In genomic region chr6:142400495-142400894, GRCh38 we compare ENCODE assay signal across 16 cellular contexts.
DNase-seq lines count a peak whose midpoint lies in the region; ATAC-seq, FAIRE-seq and TF ChIP-seq lines count a peak whose summit lies in the region.
"Had no signal": no experiment of that assay in that cellular context is flagged by ENCODE, and none has a peak within 500 bp of the region (broad histone marks: within the 10 kb centered on the region; RNA-seq: fewer than 3 reads in every experiment).

No MANE protein-coding gene starts in this region.

- in situ Hi-C loops in G401 (cut with HindIII; ENCODE audit: low sequenced_read_pairs) = no loop called here

- no peaks in the 10 kb centered on the region for H3K27me3 ChIP-seq in astrocyte (ENCODE audit: insufficient read depth, low read length)
- H3K27me3 ChIP-seq: SJSA1, vagina had no signal

- peaks cover 12% of the 10 kb centered on the region for H3K36me3 Mint-ChIP-seq in astrocyte (ENCODE audit: low read depth, unreplicated experiment)
- H3K36me3 Mint-ChIP-seq: stimulated activated naive B cell treated with anti-CD40 and anti-IgM and Interleukin-4, amounts not matched to agents 10 μg/mL and 1 μg/mL and 100 μg/mL, for 72 hours had no signal

- H3K27ac ChIP-seq in astrocyte (ENCODE audit: low read depth, low read length) = peak overlapping the region; percentile 27
- H3K27ac ChIP-seq in caudate nucleus (ENCODE audit: low read depth, low read length) = no peak overlapping the region
- H3K27ac ChIP-seq: heart right ventricle, SJSA1, vagina had no signal

- H2AFZ ChIP-seq in astrocyte (ENCODE audit: low read depth, low read length) = peak overlapping the region; percentile 35

- H3K4me3 ChIP-seq in astrocyte (ENCODE audit: insufficient read depth, low read depth, low read length) = no peak overlapping the region
- H3K4me3 ChIP-seq: heart right ventricle, SJSA1, vagina had no signal

- no peak overlapping the region for H3K4me3 Mint-ChIP-seq in astrocyte (ENCODE audit: unreplicated experiment)
- H3K4me3 Mint-ChIP-seq: stimulated activated naive B cell treated with anti-CD40 and anti-IgM and Interleukin-4, amounts not matched to agents 10 μg/mL and 1 μg/mL and 100 μg/mL, for 72 hours had no signal

- H3K4me1 ChIP-seq in astrocyte (ENCODE audit: insufficient read depth, low read length) = peaks cover 11% of the 10 kb centered on the region
- H3K4me1 ChIP-seq: vagina had no signal

- FAIRE-seq in astrocyte (lab: Jason Lieb, UNC) = no peak

- H3K36me3 ChIP-seq in astrocyte (ENCODE audit: insufficient read depth, low read length) = no peaks in the 10 kb centered on the region
- H3K36me3 ChIP-seq: heart right ventricle, SJSA1, vagina had no signal

- no peaks in the 10 kb centered on the region for H3K9me3 Mint-ChIP-seq in astrocyte (ENCODE audit: unreplicated experiment)
- H3K9me3 Mint-ChIP-seq: stimulated activated naive B cell treated with anti-CD40 and anti-IgM and Interleukin-4, amounts not matched to agents 10 μg/mL and 1 μg/mL and 100 μg/mL, for 72 hours had no signal

- DNase-seq in A172 (ENCODE audit: low spot score) = peak; percentile 51
- peak; percentile 54 for DNase-seq in HT1080 (ENCODE audit: low read depth)
- peak; percentile 72 for DNase-seq in astrocyte (ENCODE audit: low read depth)
- peak; percentile 57 for DNase-seq in kidney glomerular epithelial cell (lab: John Stamatoyannopoulos, UW)
- no peak for DNase-seq in NOMO-1 treated with dmso at 0.1 percent for 144 hours (lab: John Stamatoyannopoulos, UW; ENCODE audit: unreplicated experiment)
- DNase-seq in caudate nucleus (lab: John Stamatoyannopoulos, UW) = no peak
- no peak for DNase-seq in G401 (ENCODE audit: low spot score)
- DNase-seq: activated T-cell treated with anti-CD3 and anti-CD28 coated beads, Interleukin-2, amount 50 U/mL, for 48 hours; heart right ventricle; Karpas-422; NCI-H1930; NK-92 treated with Interleukin-12 subunit alpha and Interleukin-12 subunit beta, amount 100 ng/mL, for 24 hours; stimulated activated naive B cell treated with anti-CD40 and anti-IgM and Interleukin-4, amounts not matched to agents 10 μg/mL and 1 μg/mL and 100 μg/mL, for 72 hours had no signal

- H3K4me2 ChIP-seq in astrocyte (ENCODE audit: low read length) = peak overlapping the region; percentile 67

- no peaks in the 10 kb centered on the region for H3K79me2 ChIP-seq in astrocyte (ENCODE audit: insufficient read depth, low read length)

- H3K4me1 Mint-ChIP-seq in astrocyte (ENCODE audit: low read depth, unreplicated experiment) = peaks cover 39% of the 10 kb centered on the region
- H3K4me1 Mint-ChIP-seq: stimulated activated naive B cell treated with anti-CD40 and anti-IgM and Interleukin-4, amounts not matched to agents 10 μg/mL and 1 μg/mL and 100 μg/mL, for 72 hours had no signal

- no peaks in the 10 kb centered on the region for H3K9me3 ChIP-seq in astrocyte (ENCODE audit: insufficient read depth, low read depth, low read length)
- H3K9me3 ChIP-seq: heart right ventricle, SJSA1, vagina had no signal

- no peak for ATAC-seq in GM21367 (IDR thresholded peaks at IDR 0.05; ENCODE audit: unreplicated experiment)
- ATAC-seq: heart right ventricle; stimulated activated naive B cell treated with anti-CD40 and anti-IgM and Interleukin-4, amounts not matched to agents 10 μg/mL and 1 μg/mL and 100 μg/mL, for 72 hours had no signal

- peak overlapping the region; percentile 84 for H3K27ac Mint-ChIP-seq in astrocyte (ENCODE audit: unreplicated experiment)
- H3K27ac Mint-ChIP-seq: stimulated activated naive B cell treated with anti-CD40 and anti-IgM and Interleukin-4, amounts not matched to agents 10 μg/mL and 1 μg/mL and 100 μg/mL, for 72 hours had no signal

- TF ChIP-seq CTCF in astrocyte (IDR thresholded peaks at IDR 0.05; ENCODE audit: insufficient read depth, low read depth, low read length) = no peak

- H3K27me3 Mint-ChIP-seq in astrocyte (ENCODE audit: low read depth, unreplicated experiment) = no peaks in the 10 kb centered on the region
- H3K27me3 Mint-ChIP-seq: stimulated activated naive B cell treated with anti-CD40 and anti-IgM and Interleukin-4, amounts not matched to agents 10 μg/mL and 1 μg/mL and 100 μg/mL, for 72 hours had no signal

- H3K9ac ChIP-seq in astrocyte (ENCODE audit: low read length) = peak overlapping the region; percentile 23

- H4K20me1 ChIP-seq in astrocyte (ENCODE audit: insufficient read depth, low read length) = no peaks in the 10 kb centered on the region

Comparison
In these comparisons a context has a peak if more than half of its experiments do, and no peak if none do; other contexts are left out.
1. DNase-seq: peak in A172 (single experiment), HT1080 (single experiment), astrocyte (single experiment) and kidney glomerular epithelial cell (single experiment); none in NOMO-1 treated with dmso at 0.1 percent for 144 hours (single experiment), caudate nucleus (0 of 61) and G401 (single experiment).